In the genomic region with DNA sequence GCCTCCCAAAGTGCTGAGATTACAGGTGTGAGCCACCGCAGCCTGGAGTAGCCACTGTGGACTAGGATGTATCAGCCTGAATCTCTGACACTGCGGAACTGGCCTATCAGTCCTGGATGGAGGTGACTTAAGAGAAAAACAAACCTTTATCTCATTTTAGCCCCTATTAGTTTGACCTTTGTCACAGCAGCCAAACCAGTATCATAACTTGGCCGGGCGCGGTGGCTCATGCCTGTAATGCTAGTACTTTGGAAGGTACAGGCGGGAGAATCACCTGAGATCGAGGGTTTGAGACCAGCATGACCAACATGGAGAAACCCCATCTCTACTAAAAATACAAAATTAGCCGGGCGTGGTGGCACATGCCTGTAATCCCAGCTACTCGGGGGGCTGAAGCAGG, we compare ENCODE assay signal across 26 cellular contexts. TPM values are rescaled to one million over a fixed set of nuclear protein-coding genes. Genes with fewer than 3 reads are reported as not detected.
DNase-seq lines count a peak whose midpoint lies in the region; ATAC-seq, FAIRE-seq and TF ChIP-seq lines count a peak whose summit lies in the region.
"Had no signal": no experiment of that assay in that cellular context is flagged by ENCODE, and none has a peak within 500 bp of the region (broad histone marks: within the 10 kb centered on the region; RNA-seq: fewer than 3 reads in every experiment).

No MANE protein-coding gene starts in this region.

- H3K79me2 ChIP-seq in K562 (ENCODE audit: control insufficient read depth, insufficient read depth, low read length) = no peaks in the 10 kb centered on the region
- no peaks in the 10 kb centered on the region for H3K79me2 ChIP-seq in HepG2 (ENCODE audit: insufficient read depth, low read length)

- no peaks in the 10 kb centered on the region for H3K4me1 Mint-ChIP-seq in activated CD4-positive, alpha-beta memory T cell treated with anti-CD3 and anti-CD28 coated beads, Interleukin-2, amount 10 ng/mL, durations not matched to agents 7 days and 5 days
- H3K4me1 Mint-ChIP-seq: B cell had no signal

- TF ChIP-seq EP300 in K562 (IDR thresholded peaks at IDR 0.05; ENCODE audit: low read length) = no peak
- peak; percentile 30 to 38; a peak in 1 of 4 replicates for TF ChIP-seq EP300 in HepG2 (IDR thresholded peaks at IDR 0.05; ENCODE audit: low read depth in 2 of 2, low read length in 2 of 2)
- no peak; the same call in 1 of the 2 replicates for TF ChIP-seq EP300 in HepG2 (CRISPR knock-in tag; IDR thresholded peaks at IDR 0.05; ENCODE audit: borderline replicate concordance)

- no peak overlapping the region for H4K8ac ChIP-seq in neuronal stem cell (ENCODE audit: low read depth, low read length)

- no peaks in the 10 kb centered on the region for H3K79me1 ChIP-seq in neuronal stem cell (ENCODE audit: low read depth, low read length)

- H3K9me1 ChIP-seq in K562 (ENCODE audit: control insufficient read depth, insufficient read depth, low read length) = no peaks in the 10 kb centered on the region

- H2BK120ac ChIP-seq in neuronal stem cell (ENCODE audit: low read depth, low read length) = no peak overlapping the region

- CTCF ChIA-PET in K562 (lab: Yijun Ruan, JAX; ENCODE audit: low intra/inter-chr PET ratio) = no interaction called here
- CTCF ChIA-PET in HepG2 (lab: Yijun Ruan, JAX; ENCODE audit: low intra/inter-chr PET ratio, low total read pairs) = no interaction called here
- CTCF ChIA-PET in activated CD4-positive, alpha-beta memory T cell treated with anti-CD3 and anti-CD28 coated beads, Interleukin-2, amount 10 ng/mL, durations not matched to agents 7 days and 5 days (lab: Charles Lee) = no interaction called here

- H3K27ac ChIP-seq in K562 (ENCODE audit: extremely low read depth, low read depth, low read length) (no peak overlapping the region), HepG2 (ENCODE audit: extremely low read length, insufficient read depth, low read length) (no peak overlapping the region), neuronal stem cell (replicated peaks; ENCODE audit: low read length) (no peak overlapping the region)
- H3K27ac ChIP-seq: 22Rv1; A549; BLaER1 treated with 17β-estradiol and CSF1 and Interleukin-3, amounts not matched to agents 10 nM and 100 nM; C4-2B had no signal

- in situ Hi-C loops in K562 (cut with MboI) (loop anchor here (10.0 kb wide), 1 partner anchor 351 kb away; no protein-coding TSS in a partner anchor), HepG2 (cut with HindIII; ENCODE audit: extremely low pct_ligation_motif_present, low pct_unique_long_range_greater_than_20kb) (no loop called here), GM13976 (cut with MboI; ENCODE audit: low sequenced_read_pairs, unreplicated experiment) (no loop called here)

- H3K4me1 ChIP-seq in K562 (replicated peaks in 1 of 2; ENCODE audit: control insufficient read depth in 2 of 2, insufficient read depth in 2 of 2, low read length in 2 of 2) (peaks cover 0 to 4% of the 10 kb centered on the region in 2 experiments; a peak in 2 of 5 replicates), HepG2 (ENCODE audit: insufficient read depth, low read length) (peaks cover 27% of the 10 kb centered on the region), neuronal stem cell (ENCODE audit: control insufficient read depth in 2 of 2, insufficient read depth in 1 of 2, low read depth in 1 of 2, low read length in 2 of 2) (peaks cover 0 to 1% of the 10 kb centered on the region in 2 donors)
- H3K4me1 ChIP-seq: A549, Caco-2 had no signal

- H3K4ac ChIP-seq in neuronal stem cell (ENCODE audit: low read length) = no peak overlapping the region

- H2AK5ac ChIP-seq in neuronal stem cell (ENCODE audit: low read depth, low read length) = no peak overlapping the region

- H4K20me1 ChIP-seq in K562 (replicated peaks; ENCODE audit: control insufficient read depth, insufficient read depth, low read length) (no peaks in the 10 kb centered on the region), HepG2 (ENCODE audit: insufficient read depth, low read length) (no peaks in the 10 kb centered on the region)
- H4K20me1 ChIP-seq: BLaER1 treated with 17β-estradiol and CSF1 and Interleukin-3, amounts not matched to agents 10 nM and 100 nM had no signal

- H2BK5ac ChIP-seq in neuronal stem cell (ENCODE audit: low read length) = no peak overlapping the region

- no peak overlapping the region for H3K18ac ChIP-seq in neuronal stem cell (ENCODE audit: low read length)

- peaks cover 8% of the 10 kb centered on the region for H3K9me3 Mint-ChIP-seq in activated CD4-positive, alpha-beta memory T cell treated with anti-CD3 and anti-CD28 coated beads, Interleukin-2, amount 10 ng/mL, durations not matched to agents 7 days and 5 days

- intact Hi-C loops in K562 (cut with micrococcal nuclease) = no loop called here
- intact Hi-C loops in HepG2 (cut with micrococcal nuclease; ENCODE audit: unreplicated experiment) = no loop called here

- H3K36me3 ChIP-seq in K562 (ENCODE audit: control insufficient read depth, insufficient read depth, low read length) (no peaks in the 10 kb centered on the region), HepG2 (replicated peaks in 1 of 2; ENCODE audit: control insufficient read depth in 1 of 2, insufficient read depth in 2 of 2, low read length in 2 of 2) (no peaks in the 10 kb centered on the region), neuronal stem cell (replicated peaks in 1 of 2; ENCODE audit: control insufficient read depth in 2 of 2, insufficient read depth in 2 of 2, low read length in 2 of 2) (no peaks in the 10 kb centered on the region)
- H3K36me3 ChIP-seq: BLaER1 treated with 17β-estradiol and CSF1 and Interleukin-3, amounts not matched to agents 10 nM and 100 nM had no signal

- TF ChIP-seq RAD21 in K562 (CRISPR knock-in tag; conservative IDR thresholded peaks at IDR 0.05 in 1 of 2, IDR thresholded peaks at IDR 0.05 in 1 of 2) (no peak), HepG2 (CRISPR knock-in tag; IDR thresholded peaks at IDR 0.05) (no peak)

- FAIRE-seq in K562 (lab: Jason Lieb, UNC) = no peak
- peak; percentile 56 for FAIRE-seq in HepG2 (lab: Jason Lieb, UNC)
- FAIRE-seq in D721Med (lab: Jason Lieb, UNC) = no peak
- FAIRE-seq: A549, GM12878, GM12892, GM19239 had no signal

- H3K9me3 ChIP-seq in K562 (replicated peaks; ENCODE audit: control insufficient read depth, insufficient read depth, low read depth, low read length) (peaks cover 8% of the 10 kb centered on the region), HepG2 (ENCODE audit: low read length) (peaks cover 12% of the 10 kb centered on the region), neuronal stem cell (replicated peaks in 1 of 2; ENCODE audit: control insufficient read depth in 2 of 2, insufficient read depth in 1 of 2, low read depth in 1 of 2, low read length in 2 of 2) (peaks cover 2 to 10% of the 10 kb centered on the region in 2 donors)
- H3K9me3 ChIP-seq: Caco-2 had no signal

- no peak overlapping the region for H3K23ac ChIP-seq in neuronal stem cell (ENCODE audit: low read depth, low read length, poor library complexity)

- peaks cover 1% of the 10 kb centered on the region for H3K27me3 Mint-ChIP-seq in activated CD4-positive, alpha-beta memory T cell treated with anti-CD3 and anti-CD28 coated beads, Interleukin-2, amount 10 ng/mL, durations not matched to agents 7 days and 5 days

- no peak overlapping the region for H3K9ac ChIP-seq in K562 (ENCODE audit: insufficient read depth in 1 of 2, low read depth in 2 of 2, low read length in 2 of 2)
- no peak overlapping the region for H3K9ac ChIP-seq in HepG2 (ENCODE audit: insufficient read depth, low read depth, low read length)
- H3K9ac ChIP-seq in neuronal stem cell (ENCODE audit: low read depth, low read length, poor library complexity) = no peak overlapping the region
- H3K9ac ChIP-seq: BLaER1 treated with 17β-estradiol and CSF1 and Interleukin-3, amounts not matched to agents 10 nM and 100 nM had no signal

- H3K36me3 Mint-ChIP-seq in activated CD4-positive, alpha-beta memory T cell treated with anti-CD3 and anti-CD28 coated beads, Interleukin-2, amount 10 ng/mL, durations not matched to agents 7 days and 5 days (ENCODE audit: low read depth) = no peaks in the 10 kb centered on the region
- H3K36me3 Mint-ChIP-seq: CD8-positive, alpha-beta T cell had no signal

- no peak for TF ChIP-seq POLR2A in K562 (conservative IDR thresholded peaks at IDR 0.05)
- no peak for TF ChIP-seq POLR2A in HepG2 (IDR thresholded peaks at IDR 0.05; ENCODE audit: insufficient read depth in 1 of 2, low read depth in 2 of 2, low read length in 2 of 2)

- POLR2A ChIA-PET in K562 (lab: Yijun Ruan, JAX) = no interaction called here
- POLR2A ChIA-PET in HepG2 (lab: Yijun Ruan, JAX) = no interaction called here
- POLR2A ChIA-PET in activated CD4-positive, alpha-beta memory T cell treated with anti-CD3 and anti-CD28 coated beads, Interleukin-2, amount 10 ng/mL, durations not matched to agents 7 days and 5 days (lab: Charles Lee) = no interaction called here

- no peak overlapping the region for H2BK15ac ChIP-seq in neuronal stem cell (ENCODE audit: low read length)

- H4K91ac ChIP-seq in neuronal stem cell (ENCODE audit: low read depth, low read length, poor library complexity) = peak overlapping the region; percentile 11

- TF ChIP-seq CTCF in K562 (IDR thresholded peaks at IDR 0.05 in 2 of 3, conservative IDR thresholded peaks at IDR 0.05 in 1 of 3; ENCODE audit: insufficient read depth in 2 of 3, low read depth in 1 of 3, low read length in 3 of 3) = no peak
- TF ChIP-seq CTCF in HepG2 (CRISPR knock-in tag; IDR thresholded peaks at IDR 0.05) = no peak
- no peak for TF ChIP-seq CTCF in GM13976 (IDR thresholded peaks at IDR 0.05; ENCODE audit: borderline replicate concordance, control extremely low read depth, extremely low read depth, insufficient read depth, missing control alignments)
- TF ChIP-seq CTCF in D721Med (IDR thresholded peaks at IDR 0.05; ENCODE audit: insufficient read depth, missing control alignments) = no peak

- H2BK12ac ChIP-seq in neuronal stem cell (ENCODE audit: low read length) = no peak overlapping the region

- DNase-seq in K562 (ENCODE audit: extremely low read depth in 1 of 4, low spot score in 3 of 4) (no peak), HepG2 (ENCODE audit: low spot score) (peak; percentile 87), neuronal stem cell (ENCODE audit: low spot score) (no peak), GM13976 (ENCODE audit: low spot score) (no peak), D721Med (ENCODE audit: insufficient read length, low spot score) (no peak)
- DNase-seq in activated CD4-positive, alpha-beta memory T cell treated with anti-CD3 and anti-CD28 coated beads, Interleukin-2, amount 10 ng/mL, durations not matched to agents 7 days and 5 days = no peak
- DNase-seq: AML-193; Calu3; CD4-positive, alpha-beta T cell; CD8-positive, alpha-beta T cell; DMS 273 treated with DMSO at 0.1 percent for 48 hours; DMS153; DMS53; DMS79; DND-41; EL; GDM1 had no signal

- H3K4me3 Mint-ChIP-seq in activated CD4-positive, alpha-beta memory T cell treated with anti-CD3 and anti-CD28 coated beads, Interleukin-2, amount 10 ng/mL, durations not matched to agents 7 days and 5 days = no peak overlapping the region
- H3K4me3 Mint-ChIP-seq: B cell; CD4-positive, alpha-beta T cell; CD8-positive, alpha-beta T cell had no signal

- no TSS peak for BruUV-seq in K562 (replicated peaks; lab: Mats Ljungman, UMichigan)
- BruUV-seq in HepG2 (replicated peaks; lab: Mats Ljungman, UMichigan) = no TSS peak

- no peak overlapping the region for H3K14ac ChIP-seq in neuronal stem cell (ENCODE audit: low read length)

- H2AFZ ChIP-seq in K562 (ENCODE audit: low read depth, low read length) (no peak overlapping the region), HepG2 (ENCODE audit: low read length) (no peak overlapping the region), neuronal stem cell (ENCODE audit: low read length) (no peak overlapping the region)

- 7% methylated on average over 10 of the region's 10 CpGs for WGBS in K562 (ENCODE audit: insufficient coverage, low coverage, missing lambda C conversion rate)
- whole genome bisulfite sequencing in HepG2 (ENCODE audit: low lambda C conversion rate) = 16% methylated on average over 10 of the region's 10 CpGs
- no CpG with 5 or more reads among the region's 10 CpGs for WGBS in neuronal stem cell (ENCODE audit: extremely low coverage in 2 of 2, insufficient read length in 2 of 2, insufficient replicate concordance in 1 of 2), 2 donors

- H3K27me3 ChIP-seq in K562 (ENCODE audit: control insufficient read depth in 2 of 2, insufficient read depth in 2 of 2, low read length in 2 of 2) = peaks cover 3 to 22% of the 10 kb centered on the region in 2 experiments; a peak in 4 of 5 replicates
- peaks cover 0 to 7% of the 10 kb centered on the region in 2 experiments; a peak in 3 of 5 replicates for H3K27me3 ChIP-seq in HepG2 (ENCODE audit: control insufficient read depth in 1 of 2, insufficient read depth in 2 of 2, low read length in 2 of 2)
- H3K27me3 ChIP-seq in neuronal stem cell (ENCODE audit: control insufficient read depth in 3 of 3, insufficient read depth in 3 of 3, low read depth in 1 of 3, low read length in 3 of 3) = no peaks in the 10 kb centered on the region
- H3K27me3 ChIP-seq: BLaER1 treated with 17β-estradiol and CSF1 and Interleukin-3, amounts not matched to agents 10 nM and 100 nM had no signal

- H3K4me2 ChIP-seq in K562 (ENCODE audit: insufficient read depth, low read length) = no peak overlapping the region
- no peak overlapping the region for H3K4me2 ChIP-seq in HepG2 (ENCODE audit: low read depth, low read length)
- no peak overlapping the region for H3K4me2 ChIP-seq in neuronal stem cell (ENCODE audit: insufficient read depth, low read length, poor library complexity, severe bottlenecking)
- H3K4me2 ChIP-seq: A549; BLaER1 treated with 17β-estradiol and CSF1 and Interleukin-3, amounts not matched to agents 10 nM and 100 nM had no signal

- ATAC-seq in K562 (no peak), HepG2 (peak; percentile 89)
- ATAC-seq: A549; CD8-positive, alpha-beta T cell; GM12878 had no signal

- H3K4me3 ChIP-seq in K562 (no peak overlapping the region), HepG2 (replicated peaks in 1 of 3; ENCODE audit: insufficient read depth in 1 of 3, low read depth in 2 of 3, low read length in 3 of 3) (no peak overlapping the region), neuronal stem cell (ENCODE audit: low read length in 2 of 2) (no peak overlapping the region)
- H3K4me3 ChIP-seq: A549; BLaER1 treated with 17β-estradiol and CSF1 and Interleukin-3, amounts not matched to agents 10 nM and 100 nM; GM12878 had no signal

- no peak overlapping the region for H3K27ac Mint-ChIP-seq in activated CD4-positive, alpha-beta memory T cell treated with anti-CD3 and anti-CD28 coated beads, Interleukin-2, amount 10 ng/mL, durations not matched to agents 7 days and 5 days
- H3K27ac Mint-ChIP-seq: B cell; CD4-positive, alpha-beta T cell; CD8-positive, alpha-beta T cell had no signal

RNA-seq across cellular contexts. Expression of gene USP7, which starts 51.8 kb away (rescaled TPM):
- 244 and 295 TPM in 2 replicates for total RNA-seq in K562 (2011; cell fraction: chromatin; rRNA removed; ENCODE audit: low replicate concordance)
- total RNA-seq in K562 (2011; cell fraction: nucleolus; rRNA removed) = 93.6 and 101 TPM in 2 replicates
- 137 and 186 TPM in 2 replicates for total RNA-seq in K562 (2011; cell fraction: nucleoplasm; rRNA removed)
- total RNA-seq in K562 (2014; rRNA removed) (57.9 and 62.9 TPM in 2 replicates), K562 (2014; rRNA removed; fragmentation: Illumina TruSeq; extraction: Trizol) (57.2 and 70.7 TPM in 2 replicates), K562 (2015; rRNA removed; fragmentation: Illumina TruSeq; extraction: Trizol) (57.2 and 59.0 TPM in 2 replicates), K562 (2021) (122 and 145 TPM in 2 replicates), HepG2 (2016; rRNA removed; fragmentation: Illumina TruSeq; extraction: Trizol) (173 and 177 TPM in 2 replicates)
- polyA plus RNA-seq in K562 (2011; rRNA removed) (41.3 and 61.6 TPM in 2 replicates), K562 (2014; fragmentation: Illumina TruSeq; extraction: Trizol) (99.4 and 105 TPM in 2 replicates), K562 (2014; fragmentation: Nextera tagmentation; extraction: Ambion mirVana) (10 to 100 TPM; 17.1 to 27.2 TPM), K562 (2014; rRNA removed) (59.8 and 67.5 TPM in 2 replicates), HepG2 (2011; rRNA removed) (52.5 and 58.4 TPM in 2 replicates)
- 7.9 and 16.6 TPM in 2 replicates for polyA plus RNA-seq in K562 (2011; cell fraction: cytosol; rRNA removed)
- polyA plus RNA-seq in K562 (2011; cell fraction: nucleus; rRNA removed) = 99.3 and 104 TPM in 2 replicates
- 52.2 and 73.8 TPM in 2 replicates for polyA plus RNA-seq in K562 (2012)
- polyA minus RNA-seq in K562 (2011; rRNA and poly(A)+ RNA removed) = 81.7 and 93.4 TPM in 2 replicates
- polyA minus RNA-seq in K562 (2011; cell fraction: cytosol; rRNA and poly(A)+ RNA removed) = 52.1 and 68.3 TPM in 2 replicates
- polyA minus RNA-seq in K562 (2011; cell fraction: nucleus; rRNA and poly(A)+ RNA removed) = 61.3 and 130 TPM in 2 replicates
- total RNA-seq in HepG2 (2016; cell fraction: cytosol; rRNA removed; fragmentation: Illumina TruSeq; extraction: Trizol; ENCODE audit: low read depth) = 42.2 and 47.1 TPM in 2 replicates
- 166 and 185 TPM in 2 replicates for total RNA-seq in HepG2 (2016; cell fraction: insoluble cytoplasmic fraction; rRNA removed; fragmentation: Illumina TruSeq; extraction: Trizol)
- 53.5 and 58.7 TPM in 2 replicates for total RNA-seq in HepG2 (2016; cell fraction: membrane; rRNA removed; fragmentation: Illumina TruSeq; extraction: Trizol)
- 231 and 239 TPM in 2 replicates for total RNA-seq in HepG2 (2016; cell fraction: nucleus; rRNA removed; fragmentation: Illumina TruSeq; extraction: Trizol)
- 16.6 and 26.6 TPM in 2 replicates for polyA plus RNA-seq in HepG2 (2011; cell fraction: cytosol; rRNA removed)
- 77.7 and 102 TPM in 2 replicates for polyA plus RNA-seq in HepG2 (2011; cell fraction: nucleus; rRNA removed)
- polyA plus RNA-seq in HepG2 (2012) = 151 and 152 TPM in 2 replicates
- polyA plus RNA-seq in HepG2 (2016; cell fraction: cytosol; fragmentation: Illumina TruSeq; extraction: Trizol; ENCODE audit: low read depth) = 5.3 and 6.8 TPM in 2 replicates
- 200 and 216 TPM in 2 replicates for polyA plus RNA-seq in HepG2 (2016; cell fraction: insoluble cytoplasmic fraction; fragmentation: Illumina TruSeq; extraction: Trizol; ENCODE audit: low read depth)
- 18.6 and 26.0 TPM in 2 replicates for polyA plus RNA-seq in HepG2 (2016; cell fraction: membrane; fragmentation: Illumina TruSeq; extraction: Trizol; ENCODE audit: low read depth)
- 243 and 249 TPM in 2 replicates for polyA plus RNA-seq in HepG2 (2016; cell fraction: nucleus; fragmentation: Illumina TruSeq; extraction: Trizol; ENCODE audit: insufficient read depth, low read depth)
- 135 and 250 TPM in 2 replicates for polyA minus RNA-seq in HepG2 (2011; rRNA and poly(A)+ RNA removed; ENCODE audit: low replicate concordance)
- 49.2 and 87.1 TPM in 2 replicates for polyA minus RNA-seq in HepG2 (2011; cell fraction: cytosol; rRNA and poly(A)+ RNA removed)
- polyA minus RNA-seq in HepG2 (2011; cell fraction: nucleus; rRNA and poly(A)+ RNA removed) = 329 and 403 TPM in 2 replicates
- polyA plus RNA-seq in neuronal stem cell (2013, experiment 1 of 2) = 54.4 TPM
- polyA plus RNA-seq in neuronal stem cell (2013, experiment 2 of 2) = 53.1 TPM
- 100 to 1,000 TPM; 162 to 166 TPM for total RNA-seq in activated CD4-positive, alpha-beta memory T cell treated with anti-CD3 and anti-CD28 coated beads, Interleukin-2, amount 10 ng/mL, durations not matched to agents 7 days and 5 days

Comparison
In these comparisons a context has a peak if more than half of its experiments do, and no peak if none do; other contexts are left out.
1. Of the 241 proteins assayed by ChIP-seq in both HepG2 and K562: peak only in HepG2: BCL6, CEBPG, DPF2, ELF1, EP300, ESRRA and 18 more; only in K562: none; in both: none; in neither: 215; mixed calls (peak in some experiments, not most) for 2.